Comparison of ENCODE assay signal across 30 cellular contexts in the genomic region with DNA sequence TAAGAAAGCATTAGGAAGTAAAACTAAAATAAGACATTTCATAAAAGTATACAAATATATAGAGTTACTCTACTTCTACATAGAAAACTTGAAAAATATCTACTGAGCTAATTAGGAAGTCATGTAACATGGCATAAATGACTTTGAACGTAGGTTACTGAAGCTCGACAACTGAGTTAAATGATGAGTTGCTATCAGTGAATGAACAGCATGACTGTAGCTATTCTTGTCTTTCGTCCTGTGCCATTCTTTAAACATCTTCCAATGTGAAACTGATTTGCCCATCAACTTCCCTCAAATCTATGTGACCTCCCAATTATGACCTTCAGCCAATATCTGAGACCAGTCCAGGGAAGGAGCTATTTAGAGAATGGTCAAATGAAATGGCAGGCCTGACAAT.
"Had no signal": no experiment of that assay in that cellular context is flagged by ENCODE, and none has a peak within 500 bp of the region (broad histone marks: within the 10 kb centered on the region; RNA-seq: fewer than 3 reads in every experiment).

No MANE protein-coding gene starts in this region.

- H3K27me3 ChIP-seq: ascending aorta had no signal

- ATAC-seq: activated CD4-positive, alpha-beta T cell treated with anti-CD3 and anti-CD28 coated beads for 36 hours; activated CD4-positive, CD25-positive, alpha-beta regulatory T cell treated with anti-CD3 and anti-CD28 coated beads, Interleukin-2, amount 50 U/mL, for 24 hours; activated CD8-positive, alpha-beta memory T cell treated with anti-CD3 and anti-CD28 coated beads, Interleukin-2, amount 10 ng/mL, durations not matched to agents 7 days and 5 days; activated CD8-positive, alpha-beta T cell treated with anti-CD3 and anti-CD28 coated beads, Interleukin-2, amount 10 ng/mL, durations not matched to agents 7 days and 5 days; activated naive CD8-positive, alpha-beta T cell treated with anti-CD3 and anti-CD28 coated beads, Interleukin-2, amount 50 U/mL, for 24 hours; WTC11 had no signal

- H3K27ac ChIP-seq: ascending aorta, WERI-Rb-1 had no signal

- H3K4me3 ChIP-seq: ascending aorta had no signal

- H3K4me1 ChIP-seq: ascending aorta had no signal

- H3K9me3 ChIP-seq: ascending aorta had no signal

- H3K36me3 ChIP-seq: ascending aorta, WERI-Rb-1 had no signal

- DNase-seq: activated CD4-positive, alpha-beta memory T cell treated with anti-CD3 and anti-CD28 coated beads, Interleukin-2, amount 10 ng/mL, durations not matched to agents 7 days and 5 days; activated CD4-positive, alpha-beta T cell treated with anti-CD3 and anti-CD28 coated beads for 1 hour; activated CD4-positive, alpha-beta T cell treated with anti-CD3 and anti-CD28 coated beads for 36 hours; activated CD4-positive, alpha-beta T cell treated with anti-CD3 and anti-CD28 coated beads for 48 hours; activated CD4-positive, alpha-beta T cell treated with anti-CD3 and anti-CD28 coated beads, Interleukin-2, amount 10 ng/mL, durations not matched to agents 7 days and 5 days; activated CD4-positive, alpha-beta T cell treated with anti-CD3 and anti-CD28 coated beads, Interleukin-2, amount 50 U/mL, for 48 hours; activated CD4-positive, CD25-positive, alpha-beta regulatory T cell; activated CD8-positive, alpha-beta memory T cell treated with anti-CD3 and anti-CD28 coated beads for 24 hours; activated CD8-positive, alpha-beta memory T cell treated with anti-CD3 and anti-CD28 coated beads, Interleukin-2, amount 10 ng/mL, durations not matched to agents 7 days and 5 days; activated CD8-positive, alpha-beta memory T cell treated with anti-CD3 and anti-CD28 coated beads, Interleukin-2, amount 50 U/mL, for 48 hours; activated CD8-positive, alpha-beta T cell treated with anti-CD3 and anti-CD28 coated beads, Interleukin-2, amount 10 ng/mL, durations not matched to agents 7 days and 5 days; activated effector memory CD4-positive, alpha-beta T cell treated with Interleukin-2 at 50 U/mL for 16 hours; activated gamma-delta T cell; activated naive CD4-positive, alpha-beta T cell treated with anti-CD3 and anti-CD28 coated beads, Interleukin-2, amount 10 ng/mL, durations not matched to agents 7 days and 5 days; activated naive CD4-positive, alpha-beta T cell treated with Interleukin-2 at 50 U/mL for 16 hours; activated naive CD8-positive, alpha-beta T cell treated with anti-CD3 and anti-CD28 coated beads, Interleukin-2, amount 10 ng/mL, durations not matched to agents 7 days and 5 days; activated naive CD8-positive, alpha-beta T cell treated with anti-CD3 and anti-CD28 coated beads, Interleukin-2, amount 50 U/mL, for 24 hours; activated T-cell treated with anti-CD3 and anti-CD28 coated beads, Interleukin-2, amount 50 U/mL, for 24 hours; activated T-cell treated with anti-CD3 and anti-CD28 coated beads, Interleukin-2, amount 50 U/mL, for 48 hours; amygdala; anterior cingulate cortex; caudate nucleus; cerebellar nuclear complex; T-helper 1 cell; T-helper 2 cell; T-helper 9 cell; WERI-Rb-1 had no signal
